1 cellular context compared by ENCODE assay signal in genomic region chr5:66174338-66174737, GRCh38.
TF ChIP-seq lines count a peak whose summit lies in the region.

No MANE protein-coding gene starts in this region.

TF ChIP-seq in HepG2, 621 proteins besides CTCF, POLR2A, EP300 and RAD21 (continued from another document):
- TF ChIP-seq ZNF407 (CRISPR knock-in tag; IDR thresholded peaks at IDR 0.05; ENCODE audit: not compliant biosample characterization): no peak
- no peak for TF ChIP-seq ETV5 (CRISPR knock-in tag; IDR thresholded peaks at IDR 0.05; ENCODE audit: borderline replicate concordance)
- TF ChIP-seq ZNF570 (CRISPR knock-in tag; IDR thresholded peaks at IDR 0.05; ENCODE audit: borderline replicate concordance): no peak
- no peak for TF ChIP-seq ZNF333 (CRISPR knock-in tag; IDR thresholded peaks at IDR 0.05; ENCODE audit: borderline replicate concordance)
- TF ChIP-seq HOXA5 (CRISPR knock-in tag; IDR thresholded peaks at IDR 0.05): no peak
- TF ChIP-seq ZNF552 (CRISPR knock-in tag; IDR thresholded peaks at IDR 0.05; ENCODE audit: borderline replicate concordance): no peak
- TF ChIP-seq ZNF44 (CRISPR knock-in tag; IDR thresholded peaks at IDR 0.05): no peak
- no peak for TF ChIP-seq ZNF33A (CRISPR knock-in tag; IDR thresholded peaks at IDR 0.05; ENCODE audit: borderline replicate concordance)
- no peak for TF ChIP-seq ZHX1 (CRISPR knock-in tag; IDR thresholded peaks at IDR 0.05; ENCODE audit: low read depth)
- TF ChIP-seq ZNF414 (CRISPR knock-in tag; IDR thresholded peaks at IDR 0.05): no peak
- no peak for TF ChIP-seq DMAP1 (CRISPR knock-in tag; IDR thresholded peaks at IDR 0.05)
- no peak for TF ChIP-seq MNT (IDR thresholded peaks at IDR 0.05)
TF ChIP-seq in HepG2: peak in this region for 0.
